Comparison of ENCODE assay signal across 16 cellular contexts in the genomic region with DNA sequence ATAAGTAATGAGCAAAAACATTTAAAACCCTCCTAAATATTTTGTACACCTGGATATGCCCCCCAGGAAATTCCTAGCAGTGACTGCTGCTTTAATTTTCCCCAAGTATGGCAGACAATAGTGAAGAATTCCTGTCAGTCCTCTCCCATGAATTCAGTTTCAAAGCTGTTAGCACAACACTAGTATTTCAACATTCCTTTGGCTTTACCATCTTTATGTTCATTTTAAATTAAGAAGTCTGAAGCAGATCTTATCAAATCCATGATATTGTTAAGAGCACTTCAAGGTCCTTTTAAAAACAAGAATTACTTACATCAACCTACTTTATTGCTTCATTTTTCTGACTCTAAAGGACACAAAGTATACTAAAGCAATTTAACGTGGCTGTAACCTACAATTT. TPM values are rescaled to one million over a fixed set of nuclear protein-coding genes. Genes with fewer than 3 reads are reported as not detected.
DNase-seq lines count a peak whose midpoint lies in the region; TF ChIP-seq lines count a peak whose summit lies in the region.
"Had no signal": no experiment of that assay in that cellular context is flagged by ENCODE, and none has a peak within 500 bp of the region (broad histone marks: within the 10 kb centered on the region; RNA-seq: fewer than 3 reads in every experiment).

No MANE protein-coding gene starts in this region.

- H3K9me3 ChIP-seq in HEK293 (ENCODE audit: control insufficient read depth, insufficient read depth, low read depth, low read length) (no peaks in the 10 kb centered on the region), hepatocyte (ENCODE audit: low read depth) (no peaks in the 10 kb centered on the region)
- H3K9me3 ChIP-seq: BLaER1, Caco-2 had no signal

- TF ChIP-seq CTCF in HEK293 (tag by site-specific recombination; IDR thresholded peaks at IDR 0.05) (no peak), hepatocyte (IDR thresholded peaks at IDR 0.05; ENCODE audit: poor library complexity) (no peak), type B pancreatic cell (conservative IDR thresholded peaks at IDR 0.05) (no peak), osteocyte (IDR thresholded peaks at IDR 0.05) (no peak)

- H3K36me3 Mint-ChIP-seq in type B pancreatic cell (no peaks in the 10 kb centered on the region), osteocyte (ENCODE audit: unreplicated experiment) (no peaks in the 10 kb centered on the region)

- H3K27me3 Mint-ChIP-seq in type B pancreatic cell: no peaks in the 10 kb centered on the region
- H3K27me3 Mint-ChIP-seq in osteocyte (ENCODE audit: unreplicated experiment): no peaks in the 10 kb centered on the region

- no peaks in the 10 kb centered on the region for H4K20me1 ChIP-seq in hepatocyte (ENCODE audit: insufficient read depth, poor library complexity, severe bottlenecking)
- H4K20me1 ChIP-seq: BLaER1 had no signal

- CTCF ChIA-PET in HEK293 (lab: Yijun Ruan, JAX): no interaction called here

- H3K27ac ChIP-seq in HEK293 (ENCODE audit: extremely low read depth, low read depth, low read length): no peak overlapping the region
- peak overlapping the region; percentile 22 for H3K27ac ChIP-seq in hepatocyte
- H3K27ac ChIP-seq: 22Rv1, BLaER1 had no signal

- peaks cover 4% of the 10 kb centered on the region; the same call in 1 of the 2 replicates for H3K4me1 ChIP-seq in HEK293 (ENCODE audit: control insufficient read depth, insufficient read depth, low read length)
- H3K4me1 ChIP-seq in hepatocyte (ENCODE audit: insufficient read depth): no peaks in the 10 kb centered on the region
- H3K4me1 ChIP-seq: BLaER1, Caco-2 had no signal

- H3K9me2 ChIP-seq in hepatocyte (replicated peaks; ENCODE audit: insufficient read depth): no peaks in the 10 kb centered on the region

- no peaks in the 10 kb centered on the region for H3K79me2 ChIP-seq in hepatocyte

- no peaks in the 10 kb centered on the region for H3K27me3 ChIP-seq in hepatocyte
- H3K27me3 ChIP-seq: BLaER1 had no signal

- WGBS in hepatocyte (ENCODE audit: low lambda C conversion rate, missing lambda C conversion rate): 52% methylated on average over 1 of the region's 1 CpG

- in situ Hi-C loops in ACHN (cut with HindIII; ENCODE audit: low pct_ligation_motif_present, low pct_unique_long_range_greater_than_20kb, low sequenced_read_pairs): no loop called here

- H2AFZ ChIP-seq in hepatocyte: no peak overlapping the region

- H3K9me3 Mint-ChIP-seq in type B pancreatic cell (no peaks in the 10 kb centered on the region), osteocyte (ENCODE audit: unreplicated experiment) (peaks cover 7% of the 10 kb centered on the region)
- H3K9me3 Mint-ChIP-seq: HFFc6 had no signal

- POLR2A ChIA-PET in HEK293 (lab: Yijun Ruan, JAX): no interaction called here

- H3K36me3 ChIP-seq in HEK293 (ENCODE audit: control insufficient read depth in 2 of 2, insufficient read depth in 1 of 2, low read length in 2 of 2) (no peaks in the 10 kb centered on the region), hepatocyte (replicated peaks; ENCODE audit: insufficient read depth, low read depth) (no peaks in the 10 kb centered on the region)
- H3K36me3 ChIP-seq: BLaER1 had no signal

- H3K4me3 ChIP-seq in HEK293 (ENCODE audit: low read depth, low read length): no peak overlapping the region
- no peak overlapping the region for H3K4me3 ChIP-seq in hepatocyte
- H3K4me3 ChIP-seq: BLaER1, GM12878 had no signal

- H3K4me1 Mint-ChIP-seq in type B pancreatic cell (ENCODE audit: unreplicated experiment) (peaks cover 4% of the 10 kb centered on the region), osteocyte (ENCODE audit: unreplicated experiment) (no peaks in the 10 kb centered on the region)
- H3K4me1 Mint-ChIP-seq: CD8-positive, alpha-beta memory T cell had no signal

- H3K27ac Mint-ChIP-seq in type B pancreatic cell (peak overlapping the region; percentile 85), osteocyte (ENCODE audit: unreplicated experiment) (no peak overlapping the region)
- H3K27ac Mint-ChIP-seq: CD8-positive, alpha-beta memory T cell; HFFc6 had no signal

- DNase-seq in DMS79 (lab: John Stamatoyannopoulos, UW) (peak; percentile 1), DMS79 treated with DMSO at 0.1 percent for 48 hours (lab: John Stamatoyannopoulos, UW) (no peak), hepatocyte (ENCODE audit: low spot score) (no peak), type B pancreatic cell (ENCODE audit: extremely low spot score, unreplicated experiment) (no peak), osteocyte (ENCODE audit: extremely low spot score, unreplicated experiment) (no peak), ACHN (no peak)
- DNase-seq: AML-193; Caco-2; CD8-positive, alpha-beta memory T cell; GOT3; H9; HFFc6 had no signal

- no peak overlapping the region for H3K4me2 ChIP-seq in hepatocyte
- H3K4me2 ChIP-seq: BLaER1 had no signal

- H3K4me3 Mint-ChIP-seq in type B pancreatic cell (peak overlapping the region; percentile 59), osteocyte (ENCODE audit: unreplicated experiment) (no peak overlapping the region)
- H3K4me3 Mint-ChIP-seq: CD8-positive, alpha-beta memory T cell; H9; HFFc6 had no signal

TF ChIP-seq in HEK293, 187 proteins besides CTCF, POLR2A, EP300 and RAD21:
- TF ChIP-seq ELK4 (IDR thresholded peaks at IDR 0.05; ENCODE audit: borderline replicate concordance, low read depth, low read length) (no peak), ZBTB21 (tag by site-specific recombination; IDR thresholded peaks at IDR 0.05) (no peak), ZNF423 (tag by site-specific recombination; IDR thresholded peaks at IDR 0.05) (no peak), ZNF274 (IDR thresholded peaks at IDR 0.05; ENCODE audit: low read length) (no peak), ZNF274 (tag by site-specific recombination; IDR thresholded peaks at IDR 0.05; ENCODE audit: borderline replicate concordance) (no peak), ZSCAN30 (tag by site-specific recombination; IDR thresholded peaks at IDR 0.05) (no peak), FEZF1 (tag by site-specific recombination; IDR thresholded peaks at IDR 0.05) (peak; percentile 24; the same call in 1 of the 2 replicates), ZNF132 (tag by site-specific recombination; IDR thresholded peaks at IDR 0.05; ENCODE audit: borderline replicate concordance) (no peak), PRDM6 (tag by site-specific recombination; IDR thresholded peaks at IDR 0.05) (no peak), ZNF366 (tag by site-specific recombination; conservative IDR thresholded peaks at IDR 0.05) (no peak)

RNA-seq across cellular contexts. Expression of gene CDIN1, which starts 28.8 kb away (rescaled TPM):
- total RNA-seq in hepatocyte (13.8 and 17.9 TPM in 2 replicates), type B pancreatic cell (ENCODE audit: low replicate concordance) (17.0 and 20.9 TPM in 2 replicates), osteocyte (17.8 and 18.9 TPM in 2 replicates)
- 12.3 and 13.1 TPM in 2 replicates for polyA plus RNA-seq in hepatocyte
